In the genomic region with DNA sequence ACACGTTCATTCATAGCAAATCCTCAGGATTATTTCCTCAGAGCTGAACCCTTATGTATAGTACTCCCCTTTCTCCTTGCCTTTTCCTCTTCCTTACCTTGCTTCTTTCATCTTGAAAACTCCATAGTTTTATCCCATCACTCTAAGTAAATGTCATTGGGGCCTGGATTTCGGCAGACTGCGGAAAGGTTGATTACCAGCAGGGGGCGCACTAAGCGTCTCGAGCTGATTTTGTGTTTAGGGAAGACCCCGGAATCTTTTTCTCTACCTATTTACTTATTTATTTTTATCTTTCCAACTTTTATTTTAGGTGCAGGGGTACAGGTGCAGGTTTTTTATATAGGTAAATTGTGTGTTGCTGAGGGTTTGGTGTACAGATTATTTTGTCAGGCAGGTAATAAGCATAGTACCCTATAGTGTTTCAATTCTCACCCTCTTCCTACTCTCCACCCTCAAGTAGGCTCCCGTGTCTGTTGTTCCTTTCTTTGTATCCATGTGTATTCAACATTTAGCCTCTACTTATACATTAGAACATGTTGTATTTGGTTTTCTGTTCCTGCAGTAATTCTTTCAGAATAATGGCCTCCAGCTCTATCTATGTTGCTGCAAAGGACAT, we compare ENCODE assay signal across 8 cellular contexts. TPM values are rescaled to one million over a fixed set of nuclear protein-coding genes. Genes with fewer than 3 reads are reported as not detected.
DNase-seq lines count a peak whose midpoint lies in the region; ATAC-seq, FAIRE-seq and TF ChIP-seq lines count a peak whose summit lies in the region.

No MANE protein-coding gene starts in this region.

- H3K27me3 ChIP-seq in cardiac muscle cell (no peaks in the 10 kb centered on the region), NT2/D1 (ENCODE audit: insufficient read depth, insufficient read length) (no peaks in the 10 kb centered on the region), ascending aorta (no peaks in the 10 kb centered on the region)
- peaks cover 4% of the 10 kb centered on the region for H3K27me3 ChIP-seq in CD8-positive, alpha-beta memory T cell (ENCODE audit: insufficient read depth, low read length, poor library complexity, severe bottlenecking)

- CTCF ChIA-PET in CD8-positive, alpha-beta memory T cell (lab: Charles Lee): no interaction called here

- H3K4me3 Mint-ChIP-seq in CD8-positive, alpha-beta memory T cell: no peak overlapping the region

- H3K36me3 ChIP-seq in cardiac muscle cell: peaks cover 9% of the 10 kb centered on the region
- H3K36me3 ChIP-seq in NT2/D1 (ENCODE audit: insufficient read depth, insufficient read length, low read length): peaks cover 2% of the 10 kb centered on the region
- peaks cover 7 to 18% of the 10 kb centered on the region in 2 donors for H3K36me3 ChIP-seq in ascending aorta
- H3K36me3 ChIP-seq in kidney (ENCODE audit: control insufficient read depth in 1 of 2, insufficient read depth in 2 of 2, low read length in 2 of 2): peaks cover 17 to 31% of the 10 kb centered on the region in 2 donors
- H3K36me3 ChIP-seq in CD8-positive, alpha-beta memory T cell (ENCODE audit: insufficient read depth, low read length): no peaks in the 10 kb centered on the region

- DNase-seq in cardiac muscle cell (ENCODE audit: low read depth in 1 of 2, low spot score in 1 of 2) (peak; percentile 37 to 57), cardiac septum (ENCODE audit: low spot score) (no peak), NT2/D1 (ENCODE audit: low read depth, low spot score) (peak; percentile 67), ascending aorta (ENCODE audit: low spot score in 2 of 2) (peak in 1 of 2 donors; percentile 68), kidney (no peak)
- DNase-seq in stimulated activated naive CD8-positive, alpha-beta T cell treated with anti-CD3 and anti-CD28 coated beads, Interleukin-15, Interleukin-2, amounts not matched to agents 100 U/mL and 50 U/mL, for 24 hours: peak; percentile 59
- no peak for DNase-seq in CD8-positive, alpha-beta memory T cell

- no peak overlapping the region for H3K27ac Mint-ChIP-seq in CD8-positive, alpha-beta memory T cell

- intact Hi-C loops in cardiac septum (cut with DNase I) (loop anchor here (10.0 kb wide), 1 partner anchor 551 kb away; no protein-coding TSS in a partner anchor), ascending aorta (cut with DNase I) (loop anchor here (2.0 to 10.0 kb wide), 2 partner anchors 27 to 501 kb away; a partner anchor contains a TSS), kidney (cut with DNase I) (no loop called here)

- peaks cover 5 to 34% of the 10 kb centered on the region in 2 donors for H3K27me3 Mint-ChIP-seq in CD8-positive, alpha-beta memory T cell

- no peaks in the 10 kb centered on the region for H3K36me3 Mint-ChIP-seq in CD8-positive, alpha-beta memory T cell

- POLR2A ChIA-PET in CD8-positive, alpha-beta memory T cell (lab: Charles Lee): no interaction called here

- H3K4me3 ChIP-seq in cardiac muscle cell: no peak overlapping the region
- H3K4me3 ChIP-seq in NT2/D1 (ENCODE audit: insufficient read length, low read depth): no peak overlapping the region
- H3K4me3 ChIP-seq in ascending aorta: no peak overlapping the region
- H3K4me3 ChIP-seq in kidney (ENCODE audit: low read length in 2 of 2): no peak overlapping the region
- no peak overlapping the region for H3K4me3 ChIP-seq in CD8-positive, alpha-beta memory T cell (ENCODE audit: low read length)

- H3K9me3 Mint-ChIP-seq in CD8-positive, alpha-beta memory T cell: no peaks in the 10 kb centered on the region

- H3K4me1 ChIP-seq in cardiac muscle cell (ENCODE audit: low read depth) (no peaks in the 10 kb centered on the region), NT2/D1 (ENCODE audit: insufficient read depth, insufficient read length) (peaks cover 5% of the 10 kb centered on the region), ascending aorta (no peaks in the 10 kb centered on the region), kidney (ENCODE audit: control insufficient read depth in 1 of 2, insufficient read depth in 1 of 2, low read depth in 1 of 2, low read length in 2 of 2) (no peaks in the 10 kb centered on the region)
- H3K4me1 ChIP-seq in CD8-positive, alpha-beta memory T cell (ENCODE audit: insufficient read depth, low read length): no peaks in the 10 kb centered on the region

- no peak overlapping the region for H3K27ac ChIP-seq in cardiac muscle cell
- H3K27ac ChIP-seq in ascending aorta: no peak overlapping the region
- H3K27ac ChIP-seq in kidney (ENCODE audit: low read depth in 2 of 2, low read length in 2 of 2): no peak overlapping the region
- no peak overlapping the region for H3K27ac ChIP-seq in CD8-positive, alpha-beta memory T cell (ENCODE audit: low read depth, low read length)

- no peaks in the 10 kb centered on the region for H3K4me1 Mint-ChIP-seq in CD8-positive, alpha-beta memory T cell

- no peak for ATAC-seq in stimulated activated naive CD8-positive, alpha-beta T cell treated with anti-CD3 and anti-CD28 coated beads, Interleukin-15, Interleukin-2, amounts not matched to agents 100 U/mL and 50 U/mL, for 24 hours
- no peak for ATAC-seq in GM21515 (IDR thresholded peaks at IDR 0.05; ENCODE audit: unreplicated experiment)

- TF ChIP-seq CTCF in cardiac muscle cell (IDR thresholded peaks at IDR 0.05; ENCODE audit: low read depth, low read length): peak; percentile 81
- peak; percentile 21 to 85 (median 80) for TF ChIP-seq CTCF in ascending aorta (IDR thresholded peaks at IDR 0.05)
- peak; percentile 63 for TF ChIP-seq CTCF in kidney (IDR thresholded peaks at IDR 0.05; ENCODE audit: borderline replicate concordance, extremely low read depth, insufficient read depth)

- H3K9me3 ChIP-seq in cardiac muscle cell (ENCODE audit: low read depth) (no peaks in the 10 kb centered on the region), NT2/D1 (ENCODE audit: insufficient read depth, low read length) (no peaks in the 10 kb centered on the region), ascending aorta (no peaks in the 10 kb centered on the region), kidney (ENCODE audit: control insufficient read depth in 1 of 2, low read length in 2 of 2) (no peaks in the 10 kb centered on the region)
- H3K9me3 ChIP-seq in CD8-positive, alpha-beta memory T cell (ENCODE audit: low read length): no peaks in the 10 kb centered on the region

- FAIRE-seq in kidney (lab: Jason Lieb, UNC): no peak

- no peak overlapping the region for H3K9ac ChIP-seq in NT2/D1 (ENCODE audit: insufficient read length, low read depth)
- no peak overlapping the region for H3K9ac ChIP-seq in kidney (ENCODE audit: low read length in 2 of 2)

RNA-seq across cellular contexts. Expression of a gene that starts 11.4 kb away (rescaled TPM):
- total RNA-seq in cardiac muscle cell (4.5 and 5.5 TPM in 2 replicates), cardiac septum (12.8 TPM), ascending aorta (2.2 TPM), kidney (11.0 TPM)
- polyA plus RNA-seq in cardiac muscle cell (15.8 and 16.3 TPM in 2 replicates), kidney (ENCODE audit: insufficient read depth, low read depth, low replicate concordance) (6.8 TPM)
- total RNA-seq in CD8-positive, alpha-beta memory T cell: not detected
- polyA plus RNA-seq in CD8-positive, alpha-beta memory T cell: not detected

RNA-seq across cellular contexts. Expression of a gene that starts 27.2 kb away (rescaled TPM):
- 36.4 and 38.1 TPM in 2 replicates for total RNA-seq in cardiac muscle cell
- 54.5 and 58.2 TPM in 2 replicates for polyA plus RNA-seq in cardiac muscle cell
- total RNA-seq in cardiac septum: 22.1 TPM
- total RNA-seq in ascending aorta: 23.7 TPM
- 28.6 TPM for total RNA-seq in kidney
- polyA plus RNA-seq in kidney (ENCODE audit: insufficient read depth, low read depth, low replicate concordance): 95.2 TPM
- total RNA-seq in CD8-positive, alpha-beta memory T cell: not detected
- polyA plus RNA-seq in CD8-positive, alpha-beta memory T cell: not detected

Comparison
In these comparisons a context has a peak if more than half of its experiments do, and no peak if none do; other contexts are left out.
1. DNase-seq: peak in cardiac muscle cell (2 of 2), NT2/D1 (single experiment) and stimulated activated naive CD8-positive, alpha-beta T cell treated with anti-CD3 and anti-CD28 coated beads, Interleukin-15, Interleukin-2, amounts not matched to agents 100 U/mL and 50 U/mL, for 24 hours (single experiment); none in cardiac septum (single experiment), kidney (single experiment) and CD8-positive, alpha-beta memory T cell (0 of 5).
2. RNA of a gene that starts 27.2 kb away (total RNA-seq): 36.4 to 38.1 TPM in cardiac muscle cell, 28.6 TPM in kidney (single experiment), 23.7 TPM in ascending aorta (single experiment) and 22.1 TPM in cardiac septum (single experiment); not detected in CD8-positive, alpha-beta memory T cell; every median in the first group is over 10 times any median in the second.
3. Peak in every context shown above with its lines, with median percentiles within 50 percentile points of each other: CTCF ChIP-seq.